ENCODE assay signal across 8 cellular contexts in the genomic region with DNA sequence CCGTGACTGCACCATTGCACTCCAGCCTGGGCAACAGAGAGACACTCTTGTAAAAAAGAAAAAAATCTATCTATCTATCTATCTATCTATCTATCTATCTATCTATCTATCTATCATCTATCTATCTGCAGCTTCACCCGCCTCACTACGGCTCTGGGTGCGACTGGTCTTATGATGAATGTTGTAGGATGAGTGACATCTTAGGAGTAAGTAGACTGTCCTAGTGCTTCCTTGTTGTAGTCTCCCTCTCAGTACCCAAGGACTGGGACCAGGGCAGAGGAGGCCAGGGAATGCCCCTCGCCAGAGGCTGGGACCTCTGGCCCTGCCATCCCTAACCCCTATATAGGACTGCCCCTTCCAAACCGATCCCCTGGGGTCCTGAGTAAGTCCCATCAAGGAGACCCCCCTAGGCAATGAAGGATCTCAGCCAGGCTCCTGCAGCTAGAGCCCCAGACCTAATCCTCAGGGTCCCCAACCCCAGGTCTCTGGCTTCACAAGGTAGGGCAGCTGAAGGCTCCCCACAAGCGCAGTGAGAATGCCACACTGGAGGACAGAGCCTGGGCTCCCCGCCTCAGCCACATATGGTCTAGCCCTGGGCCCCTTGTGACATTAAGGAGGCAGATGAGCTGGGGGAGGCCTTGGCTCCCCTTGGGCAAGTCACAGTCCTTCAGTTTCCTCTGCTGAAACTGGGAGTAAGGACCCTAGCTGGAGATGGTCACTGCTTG. TPM values are rescaled to one million over a fixed set of nuclear protein-coding genes. Genes with fewer than 3 reads are reported as not detected.
DNase-seq lines count a peak whose midpoint lies in the region; ATAC-seq and TF ChIP-seq lines count a peak whose summit lies in the region.
"Had no signal": no experiment of that assay in that cellular context is flagged by ENCODE, and none has a peak within 500 bp of the region (broad histone marks: within the 10 kb centered on the region; RNA-seq: fewer than 3 reads in every experiment).

No MANE protein-coding gene starts in this region.

- no peak for TF ChIP-seq POLR2A in gastroesophageal sphincter (IDR thresholded peaks at IDR 0.05)
- TF ChIP-seq POLR2A in spleen (IDR thresholded peaks at IDR 0.05), result no peak

- DNase-seq in HAP-1 (ENCODE audit: low spot score in 2 of 2), result no peak
- DNase-seq in WTC11 (ENCODE audit: low spot score), result no peak
- peak; percentile 77 for DNase-seq in spleen
- DNase-seq in DMS53 (lab: John Stamatoyannopoulos, UW), result no peak
- DNase-seq in NCI-H2081 treated with DMSO at 0.1 percent for 48 hours (lab: John Stamatoyannopoulos, UW), result no peak

- H3K36me3 ChIP-seq in HAP-1 (replicated peaks) (peaks cover 26% of the 10 kb centered on the region), gastroesophageal sphincter (peaks cover 0 to 20% of the 10 kb centered on the region in 2 donors), spleen (peaks cover 0 to 25% (median 19%) of the 10 kb centered on the region in 6 donors)

- H3K4me3 ChIP-seq in HAP-1, result peak overlapping the region; percentile 98
- H3K4me3 ChIP-seq in gastroesophageal sphincter, result peak overlapping the region; percentile 75 to 86
- H3K4me3 ChIP-seq in spleen, result peak overlapping the region in 5 of 8 donors; percentile 60 to 98 (median 82)

- H3K9me3 ChIP-seq in HAP-1 (no peaks in the 10 kb centered on the region), gastroesophageal sphincter (no peaks in the 10 kb centered on the region), spleen (no peaks in the 10 kb centered on the region)

- peaks cover 10% of the 10 kb centered on the region; the same call in 1 of the 2 replicates for H3K27me3 Mint-ChIP-seq in WTC11 (ENCODE audit: low read depth)

- no peaks in the 10 kb centered on the region for H3K9me3 Mint-ChIP-seq in WTC11

- POLR2A ChIA-PET in WTC11 (lab: Charles Lee), result interaction anchor here (0.5 to 1.2 kb wide), 5 partner anchors 8 to 925 kb away, joined by 3 read pairs; no protein-coding TSS in a partner anchor

- H3K27ac ChIP-seq in gastroesophageal sphincter (peak overlapping the region in 3 of 4 donors; percentile 83 to 89 (median 84)), spleen (peak overlapping the region in 5 of 8 donors; percentile 82 to 88 (median 85))

- H3K4me1 ChIP-seq in HAP-1 (no peaks in the 10 kb centered on the region; the same call in 1 of the 2 replicates), gastroesophageal sphincter (peaks cover 0 to 36% (median 17%) of the 10 kb centered on the region in 3 donors), spleen (peaks cover 7 to 44% (median 36%) of the 10 kb centered on the region in 6 donors)

- 80 to 87% methylated on average over 2 to 3 of the region's 8 CpGs for WGBS in gastroesophageal sphincter (ENCODE audit: low coverage in 1 of 2), 2 donors
- WGBS in spleen, 5 donors, result 92 to 98% (median 95%) methylated on average over 7 to 8 of the region's 8 CpGs

- in situ Hi-C loops in HAP-1 (cut with MboI; ENCODE audit: low sequenced_read_pairs), result no loop called here

- H3K4me3 Mint-ChIP-seq in WTC11, result peak overlapping the region; percentile 97

- intact Hi-C loops in spleen (cut with DNase I; ENCODE audit: low total_unique reads), result no loop called here

- no peak for TF ChIP-seq EP300 in gastroesophageal sphincter (IDR thresholded peaks at IDR 0.05)

- peaks cover 23% of the 10 kb centered on the region for H3K36me3 Mint-ChIP-seq in WTC11

- H3K27ac Mint-ChIP-seq in WTC11, result no peak overlapping the region

- CTCF ChIA-PET in WTC11 (lab: Charles Lee), result interaction anchor here (0.5 to 2.1 kb wide), 23 partner anchors 10 to 443 kb away, joined by 3 to 13 read pairs (median 3); partner anchors contain the start of gene CRELD1

- H3K4me1 Mint-ChIP-seq in WTC11, result peaks cover 10% of the 10 kb centered on the region

- TF ChIP-seq CTCF in WTC11 (IDR thresholded peaks at IDR 0.05) (no peak), gastroesophageal sphincter (IDR thresholded peaks at IDR 0.05) (no peak), spleen (IDR thresholded peaks at IDR 0.05 in 8 of 11, conservative IDR thresholded peaks at IDR 0.05 in 3 of 11) (no peak)

- ATAC-seq in WTC11 (no peak), gastroesophageal sphincter (no peak), HG02884 (IDR thresholded peaks at IDR 0.05; ENCODE audit: unreplicated experiment) (no peak)

- H3K27me3 ChIP-seq in HAP-1 (ENCODE audit: low read depth), result peaks cover 11% of the 10 kb centered on the region
- peaks cover 6% of the 10 kb centered on the region for H3K27me3 ChIP-seq in gastroesophageal sphincter
- H3K27me3 ChIP-seq in spleen (replicated peaks in 1 of 7), result peaks cover 0 to 6% (median 0%) of the 10 kb centered on the region in 7 donors

TF ChIP-seq in WTC11, 78 proteins besides CTCF, POLR2A, EP300 and RAD21:
- TF ChIP-seq ELF4 (CRISPR knock-in tag; IDR thresholded peaks at IDR 0.05; ENCODE audit: low read depth), result no peak
- no peak for TF ChIP-seq ETV6 (CRISPR knock-in tag; IDR thresholded peaks at IDR 0.05)
- no peak for TF ChIP-seq ESRRA (CRISPR knock-in tag; IDR thresholded peaks at IDR 0.05; ENCODE audit: borderline replicate concordance)

RNA-seq across cellular contexts. Expression of gene SEC13, which starts 0.9 kb away (rescaled TPM):
- total RNA-seq in WTC11 (2021) (121 to 139 TPM (median 132 TPM) in 3 replicates), gastroesophageal sphincter (10 to 100 TPM; 58.5 to 85.9 (median 76.9) TPM), spleen (100 to 1,000 TPM in 1 of 7 donors, 10 to 100 TPM in 6; 61.6 to 115 (median 71.2) TPM)
- 10 to 100 TPM; 52.1 to 78.7 (median 68.0) TPM for polyA plus RNA-seq in spleen

RNA-seq across cellular contexts. Expression of gene GHRL, which starts 29.0 kb away (rescaled TPM):
- total RNA-seq in WTC11 (2021), result 0.34 to 0.35 TPM in 2 of 3 replicates, not detected in the other
- total RNA-seq in gastroesophageal sphincter, result 1 to 10 TPM in 1 of 4 donors, under 1 TPM in 1, not detected in 2; 0.47 to 3.2 TPM
- 1 to 10 TPM; 1.1 to 8.0 (median 3.8) TPM for total RNA-seq in spleen
- 1 to 10 TPM; 3.6 to 6.6 (median 5.0) TPM for polyA plus RNA-seq in spleen
- total RNA-seq: myocyte had no signal
